In genomic region chr5:81161012-81161601, GRCh38 we compare ENCODE assay signal across 12 cellular contexts.
A peak's percentile ranks its signal among the peaks of the same experiment; 100 is the strongest.
DNase-seq lines count a peak whose midpoint lies in the region; ATAC-seq and TF ChIP-seq lines count a peak whose summit lies in the region.
"Had no signal": no experiment of that assay in that cellular context is flagged by ENCODE, and none has a peak within 500 bp of the region (broad histone marks: within the 10 kb centered on the region; RNA-seq: fewer than 3 reads in every experiment).

No MANE protein-coding gene starts in this region.

- no peak overlapping the region for H3K27ac Mint-ChIP-seq in effector memory CD8-positive, alpha-beta T cell
- H3K27ac Mint-ChIP-seq: activated naive CD8-positive, alpha-beta T cell had no signal

- H3K27me3 Mint-ChIP-seq in effector memory CD8-positive, alpha-beta T cell: no peaks in the 10 kb centered on the region
- H3K27me3 Mint-ChIP-seq: activated naive CD8-positive, alpha-beta T cell had no signal

- H3K36me3 Mint-ChIP-seq in effector memory CD8-positive, alpha-beta T cell (ENCODE audit: insufficient read depth): peaks cover 11% of the 10 kb centered on the region

- in situ Hi-C loops in KBM-7 (cut with MboI; ENCODE audit: low pct_unique_long_range_greater_than_20kb, low sequenced_read_pairs): no loop called here

- no peak overlapping the region for H3K4me3 ChIP-seq in GM06990 (replicated peaks; ENCODE audit: low read depth, low read length)
- H3K4me3 ChIP-seq: transverse colon had no signal

- DNase-seq in GM06990 (ENCODE audit: extremely low read depth, insufficient read length) (peak; percentile 48), NCI-H2029 treated with DMSO at 0.1 percent for 48 hours (lab: John Stamatoyannopoulos, UW) (no peak), putamen (ENCODE audit: low spot score) (no peak), KBM-7 (no peak)
- DNase-seq in effector memory CD8-positive, alpha-beta T cell: no peak
- DNase-seq: 8988T, GOT3, transverse colon had no signal

- TF ChIP-seq CTCF in GM06990 (IDR thresholded peaks at IDR 0.05; ENCODE audit: insufficient read depth, low read length, poor library complexity, severe bottlenecking): no peak

- H3K4me3 Mint-ChIP-seq in effector memory CD8-positive, alpha-beta T cell: no peak overlapping the region
- H3K4me3 Mint-ChIP-seq: activated naive CD8-positive, alpha-beta T cell had no signal

- H3K4me1 Mint-ChIP-seq in effector memory CD8-positive, alpha-beta T cell (ENCODE audit: low read depth in 2 of 2): peaks cover 0 to 3% of the 10 kb centered on the region in 2 donors

- no peaks in the 10 kb centered on the region for H3K9me3 Mint-ChIP-seq in effector memory CD8-positive, alpha-beta T cell

- ATAC-seq in GM18907 (IDR thresholded peaks at IDR 0.05; ENCODE audit: unreplicated experiment) (peak; percentile 73), GM21717 (IDR thresholded peaks at IDR 0.05; ENCODE audit: unreplicated experiment) (peak; percentile 61), HG03139 (IDR thresholded peaks at IDR 0.05; ENCODE audit: unreplicated experiment) (peak; percentile 56)
- no peak for ATAC-seq in effector memory CD8-positive, alpha-beta T cell (replicated peaks)

- no peaks in the 10 kb centered on the region for H3K36me3 ChIP-seq in GM06990 (ENCODE audit: control insufficient read depth, insufficient read depth, low read length)
- H3K36me3 ChIP-seq: transverse colon had no signal

- no peaks in the 10 kb centered on the region for H3K27me3 ChIP-seq in GM06990 (replicated peaks; ENCODE audit: control insufficient read depth, insufficient read depth, low read length)
- H3K27me3 ChIP-seq: transverse colon had no signal
